22 cellular contexts compared by ENCODE assay signal in genomic region chr1:116712510-116712909, GRCh38. TPM values are rescaled to one million over a fixed set of nuclear protein-coding genes. Genes with fewer than 3 reads are reported as not detected.
DNase-seq lines count a peak whose midpoint lies in the region; ATAC-seq and TF ChIP-seq lines count a peak whose summit lies in the region.
"Had no signal": no experiment of that assay in that cellular context is flagged by ENCODE, and none has a peak within 500 bp of the region (broad histone marks: within the 10 kb centered on the region; RNA-seq: fewer than 3 reads in every experiment).

No MANE protein-coding gene starts in this region.

- ATAC-seq in activated T-cell treated with anti-CD3 and anti-CD28 coated beads, Interleukin-2, amount 50 U/mL, for 72 hours (replicated peaks in 1 of 2): no peak
- no peak for ATAC-seq in HG03460 (IDR thresholded peaks at IDR 0.05; ENCODE audit: unreplicated experiment)
- ATAC-seq: A549, left cardiac atrium had no signal

- H3K79me2 ChIP-seq in neural progenitor cell (ENCODE audit: low read depth): no peaks in the 10 kb centered on the region
- H3K79me2 ChIP-seq: parathyroid adenoma had no signal

- H3K4me1 ChIP-seq in NT2/D1 (ENCODE audit: insufficient read depth, insufficient read length): peaks cover 14% of the 10 kb centered on the region
- no peaks in the 10 kb centered on the region for H3K4me1 ChIP-seq in endodermal cell (ENCODE audit: control insufficient read depth, insufficient read depth, low read length)
- peaks cover 19% of the 10 kb centered on the region for H3K4me1 ChIP-seq in neural progenitor cell
- H3K4me1 ChIP-seq: parathyroid adenoma had no signal

- H3K9ac ChIP-seq in NT2/D1 (ENCODE audit: insufficient read length, low read depth) (no peak overlapping the region), endodermal cell (ENCODE audit: extremely low read depth, low read length, poor library complexity, severe bottlenecking) (no peak overlapping the region), neural progenitor cell (no peak overlapping the region)
- H3K9ac ChIP-seq: parathyroid adenoma had no signal

- peak overlapping the region; percentile 12 to 42 for H3K4me3 Mint-ChIP-seq in activated T-cell treated with anti-CD3 and anti-CD28 coated beads, Interleukin-2, amount 50 U/mL, for 72 hours
- H3K4me3 Mint-ChIP-seq in endodermal cell: no peak overlapping the region
- H3K4me3 Mint-ChIP-seq in neural progenitor cell: no peak overlapping the region
- H3K4me3 Mint-ChIP-seq: CD4-positive, alpha-beta memory T cell; neural crest cell had no signal

- H3K4me2 ChIP-seq in neural progenitor cell: no peak overlapping the region
- H3K4me2 ChIP-seq: A549 had no signal

- peak overlapping the region; percentile 99 for H2AFZ ChIP-seq in neural progenitor cell (replicated peaks)
- H2AFZ ChIP-seq: parathyroid adenoma had no signal

- peak in 1 of 2 donors; percentile 18 for DNase-seq in activated T-cell treated with anti-CD3 and anti-CD28 coated beads, Interleukin-2, amount 50 U/mL, for 72 hours
- DNase-seq in activated T-cell treated with anti-CD3 and anti-CD28 coated beads for 4 hours: no peak
- peak; percentile 22 for DNase-seq in NT2/D1 (ENCODE audit: low read depth, low spot score)
- DNase-seq in endodermal cell: peak; percentile 70
- DNase-seq in neural progenitor cell (ENCODE audit: low spot score): no peak
- DNase-seq in cerebellum (ENCODE audit: low spot score): no peak
- no peak for DNase-seq in GM03348 (ENCODE audit: low spot score)
- DNase-seq: activated effector memory CD4-positive, alpha-beta T cell treated with Interleukin-2 at 50 U/mL for 16 hours; AML-193; CD4-positive, alpha-beta memory T cell; glutamatergic neuron; left cardiac atrium; mammary epithelial cell; NCI-H1436 treated with DMSO at 0.1 percent for 48 hours; NCI-H524; SHP77 treated with DMSO at 0.1 percent for 48 hours; small intestine; tibial artery had no signal

- WGBS in endodermal cell (ENCODE audit: insufficient coverage in 1 of 2, insufficient read length in 1 of 2), 2 experiments: 42 to 57% methylated on average over 5 to 6 of the region's 6 CpGs

- H3K36me3 ChIP-seq in NT2/D1 (ENCODE audit: insufficient read depth, insufficient read length, low read length) (no peaks in the 10 kb centered on the region), endodermal cell (ENCODE audit: control insufficient read depth, insufficient read depth, low read length) (no peaks in the 10 kb centered on the region), neural progenitor cell (no peaks in the 10 kb centered on the region)
- H3K36me3 ChIP-seq: tibial artery had no signal

- H3K27me3 Mint-ChIP-seq in activated T-cell treated with anti-CD3 and anti-CD28 coated beads, Interleukin-2, amount 50 U/mL, for 72 hours (ENCODE audit: low read depth): peaks cover 22% of the 10 kb centered on the region
- H3K27me3 Mint-ChIP-seq in endodermal cell (ENCODE audit: insufficient read depth) (no peaks in the 10 kb centered on the region), neural progenitor cell (ENCODE audit: insufficient read depth, low read depth) (peaks cover 4% of the 10 kb centered on the region)

- H3K4me1 Mint-ChIP-seq in activated T-cell treated with anti-CD3 and anti-CD28 coated beads, Interleukin-2, amount 50 U/mL, for 72 hours (ENCODE audit: low read depth): peaks cover 27% of the 10 kb centered on the region
- H3K4me1 Mint-ChIP-seq in endodermal cell: peaks cover 12% of the 10 kb centered on the region
- peaks cover 18% of the 10 kb centered on the region for H3K4me1 Mint-ChIP-seq in neural progenitor cell

- H3K27ac ChIP-seq in endodermal cell (ENCODE audit: low read depth, low read length): no peak overlapping the region
- H3K27ac ChIP-seq in neural progenitor cell: no peak overlapping the region
- H3K27ac ChIP-seq: A549, parathyroid adenoma, tibial artery had no signal

- H3K4me3 ChIP-seq in NT2/D1 (ENCODE audit: insufficient read length, low read depth) (no peak overlapping the region), endodermal cell (ENCODE audit: low read length) (no peak overlapping the region), neural progenitor cell (no peak overlapping the region)
- H3K4me3 ChIP-seq: A549, tibial artery had no signal

- no peak for TF ChIP-seq CTCF in endodermal cell (conservative IDR thresholded peaks at IDR 0.05)
- no peak for TF ChIP-seq CTCF in neural progenitor cell (IDR thresholded peaks at IDR 0.05)

- no peaks in the 10 kb centered on the region for H3K36me3 Mint-ChIP-seq in activated T-cell treated with anti-CD3 and anti-CD28 coated beads, Interleukin-2, amount 50 U/mL, for 72 hours (ENCODE audit: insufficient read depth in 2 of 2)
- H3K36me3 Mint-ChIP-seq in endodermal cell (ENCODE audit: low read depth) (no peaks in the 10 kb centered on the region), neural progenitor cell (no peaks in the 10 kb centered on the region)
- H3K36me3 Mint-ChIP-seq: CD4-positive, alpha-beta memory T cell had no signal

- no peaks in the 10 kb centered on the region for H3K27me3 ChIP-seq in NT2/D1 (ENCODE audit: insufficient read depth, insufficient read length)
- no peaks in the 10 kb centered on the region for H3K27me3 ChIP-seq in endodermal cell (ENCODE audit: control insufficient read depth, insufficient read depth, low read length, poor library complexity, severe bottlenecking)
- no peaks in the 10 kb centered on the region for H3K27me3 ChIP-seq in neural progenitor cell
- H3K27me3 ChIP-seq: tibial artery had no signal

- H3K9me3 ChIP-seq in NT2/D1 (ENCODE audit: insufficient read depth, low read length): peaks cover 16% of the 10 kb centered on the region
- H3K9me3 ChIP-seq in endodermal cell (ENCODE audit: control insufficient read depth, low read length): no peaks in the 10 kb centered on the region
- no peaks in the 10 kb centered on the region for H3K9me3 ChIP-seq in neural progenitor cell (ENCODE audit: low read depth)
- H3K9me3 ChIP-seq: A549, tibial artery had no signal

- H3K9me3 Mint-ChIP-seq in activated T-cell treated with anti-CD3 and anti-CD28 coated beads, Interleukin-2, amount 50 U/mL, for 72 hours: peaks cover 0 to 2% of the 10 kb centered on the region in 2 donors
- H3K9me3 Mint-ChIP-seq in endodermal cell (no peaks in the 10 kb centered on the region), neural progenitor cell (peaks cover 4% of the 10 kb centered on the region)
- H3K9me3 Mint-ChIP-seq: neural crest cell had no signal

- no peak overlapping the region for H3K27ac Mint-ChIP-seq in activated T-cell treated with anti-CD3 and anti-CD28 coated beads, Interleukin-2, amount 50 U/mL, for 72 hours
- H3K27ac Mint-ChIP-seq in endodermal cell (peak overlapping the region; percentile 48), neural progenitor cell (no peak overlapping the region)

- no peaks in the 10 kb centered on the region for H4K20me1 ChIP-seq in neural progenitor cell (ENCODE audit: low read depth)

- no peaks in the 10 kb centered on the region for H3F3A ChIP-seq in neural progenitor cell (ENCODE audit: low read depth)

RNA-seq across cellular contexts. Expression of gene CD2, which starts 41.7 kb away (rescaled TPM):
- 100 to 1,000 TPM; 232 to 298 TPM for total RNA-seq in activated T-cell treated with anti-CD3 and anti-CD28 coated beads, Interleukin-2, amount 50 U/mL, for 72 hours
- total RNA-seq in endodermal cell (not detected), neural progenitor cell (ENCODE audit: low replicate concordance) (0.71 and 1.5 TPM in 2 replicates), cerebellum (not detected)
- not detected for polyA plus RNA-seq in endodermal cell (2013, experiment 1 of 2)
- polyA plus RNA-seq in endodermal cell (2013, experiment 2 of 2): not detected
- total RNA-seq: mammary epithelial cell, neural crest cell had no signal
- polyA plus RNA-seq: A549, mammary epithelial cell had no signal

RNA-seq across cellular contexts. Expression of gene IGSF3, which starts 45.0 kb away (rescaled TPM):
- total RNA-seq in activated T-cell treated with anti-CD3 and anti-CD28 coated beads, Interleukin-2, amount 50 U/mL, for 72 hours: 1 to 10 TPM; 3.3 to 4.9 TPM
- total RNA-seq in endodermal cell (10 to 100 TPM; 35.0 to 36.7 TPM), neural progenitor cell (ENCODE audit: low replicate concordance) (24.0 and 33.7 TPM in 2 replicates), cerebellum (75.4 TPM)
- 37.0 TPM for polyA plus RNA-seq in endodermal cell (2013, experiment 1 of 2)
- polyA plus RNA-seq in endodermal cell (2013, experiment 2 of 2): 39.5 TPM
- polyA plus RNA-seq: CD4-positive, alpha-beta memory T cell had no signal

Comparison
In these comparisons a context has a peak if more than half of its experiments do, and no peak if none do; other contexts are left out.
1. DNase-seq: peak in NT2/D1 (single experiment) and endodermal cell (single experiment); none in activated T-cell treated with anti-CD3 and anti-CD28 coated beads for 4 hours (single experiment), neural progenitor cell (single experiment), cerebellum (single experiment) and GM03348 (single experiment).
2. H3K4me3 Mint-ChIP-seq: peak in activated T-cell treated with anti-CD3 and anti-CD28 coated beads, Interleukin-2, amount 50 U/mL, for 72 hours (2 of 2); none in endodermal cell (single experiment) and neural progenitor cell (single experiment).
3. RNA of gene CD2, which starts 41.7 kb away (total RNA-seq): 232 to 298 TPM in activated T-cell treated with anti-CD3 and anti-CD28 coated beads, Interleukin-2, amount 50 U/mL, for 72 hours; 0.71 to 1.5 TPM in neural progenitor cell, not detected in cerebellum (single experiment) and not detected in endodermal cell; every median in the first group is over 10 times any median in the second.